ENCODE assay signal across 16 cellular contexts in the genomic region with DNA sequence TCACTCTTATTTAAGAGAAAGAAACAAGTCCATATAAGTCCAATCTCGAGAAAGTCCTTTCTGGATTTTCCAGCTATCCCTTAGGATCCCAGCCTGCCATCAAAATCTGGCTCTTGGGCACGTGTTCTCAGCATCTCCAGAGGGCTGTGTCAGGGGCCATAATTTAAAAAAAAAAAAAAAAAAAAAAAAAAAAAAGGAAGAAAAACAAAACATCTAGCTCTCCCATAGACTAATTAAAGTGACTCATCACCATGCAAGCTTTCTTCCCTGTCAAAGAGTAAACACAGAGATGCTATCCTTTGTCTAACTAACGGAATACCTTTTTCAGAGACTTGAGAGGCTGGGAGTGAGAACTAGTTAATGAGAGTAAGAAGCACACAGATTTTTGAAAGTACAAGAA.
"Had no signal": no experiment of that assay in that cellular context is flagged by ENCODE, and none has a peak within 500 bp of the region (broad histone marks: within the 10 kb centered on the region; RNA-seq: fewer than 3 reads in every experiment).

No MANE protein-coding gene starts in this region.

- H3K27ac Mint-ChIP-seq: activated CD4-positive, alpha-beta memory T cell treated with anti-CD3 and anti-CD28 coated beads for 36 hours; activated T-cell treated with anti-CD3 and anti-CD28 coated beads, Interleukin-2, amount 50 U/mL, for 72 hours; memory B cell had no signal

- H3K4me3 ChIP-seq: gastrocnemius medialis, heart right ventricle, left lung, ovary, suprapubic skin, upper lobe of left lung had no signal

- H3K4me1 ChIP-seq: gastrocnemius medialis, left lung, suprapubic skin, upper lobe of left lung had no signal

- H3K36me3 Mint-ChIP-seq: activated CD4-positive, alpha-beta memory T cell treated with anti-CD3 and anti-CD28 coated beads for 36 hours had no signal

- DNase-seq: activated CD4-positive, alpha-beta memory T cell treated with anti-CD3 and anti-CD28 coated beads for 36 hours; activated CD8-positive, alpha-beta memory T cell treated with anti-CD3 and anti-CD28 coated beads, Interleukin-2, amount 50 U/mL, for 4 hours; activated gamma-delta T cell treated with Interleukin-2 at 50 U/mL for 16 hours; activated T-cell treated with anti-CD3 and anti-CD28 coated beads, Interleukin-2, amount 50 U/mL, for 72 hours; gastrocnemius medialis; heart right ventricle; left lung; ovary; stimulated activated CD4-positive, alpha-beta T cell treated with anti-CD3 and anti-CD28 coated beads, Interleukin-2, amount 100 ng/mL, for 48 hours; stimulated activated naive CD4-positive, alpha-beta T cell treated with Interleukin-2 at 50 U/mL for 16 hours; upper lobe of left lung had no signal

- H3K27ac ChIP-seq: gastrocnemius medialis, heart right ventricle, left lung, ovary, suprapubic skin, upper lobe of left lung, VCaP had no signal

- H3K9me3 Mint-ChIP-seq: activated CD4-positive, alpha-beta memory T cell treated with anti-CD3 and anti-CD28 coated beads for 36 hours; memory B cell had no signal

- H3K4me3 Mint-ChIP-seq: activated CD4-positive, alpha-beta memory T cell treated with anti-CD3 and anti-CD28 coated beads for 36 hours; activated T-cell treated with anti-CD3 and anti-CD28 coated beads, Interleukin-2, amount 50 U/mL, for 72 hours; memory B cell had no signal

- H3K27me3 ChIP-seq: gastrocnemius medialis, heart right ventricle, left lung, ovary, suprapubic skin, upper lobe of left lung had no signal

- H3K4me1 Mint-ChIP-seq: memory B cell had no signal

- H3K27me3 Mint-ChIP-seq: activated CD4-positive, alpha-beta memory T cell treated with anti-CD3 and anti-CD28 coated beads for 36 hours had no signal

- H3K36me3 ChIP-seq: gastrocnemius medialis, heart right ventricle, left lung, ovary, suprapubic skin, upper lobe of left lung had no signal

- FAIRE-seq: astrocyte, colon had no signal

- H3K9me3 ChIP-seq: gastrocnemius medialis, heart right ventricle, left lung, ovary, suprapubic skin, upper lobe of left lung had no signal
